2 cellular contexts compared by ENCODE assay signal in genomic region chr12:52187206-52187605, GRCh38.
TF ChIP-seq lines count a peak whose summit lies in the region.

No MANE protein-coding gene starts in this region.

TF ChIP-seq in A549, 52 proteins besides CTCF, POLR2A, EP300 and RAD21:
- TF ChIP-seq KDM1A (IDR thresholded peaks at IDR 0.05; ENCODE audit: low read depth) (no peak), CHD2 (IDR thresholded peaks at IDR 0.05; ENCODE audit: low read length, partially characterized antibody) (no peak), JUNB (IDR thresholded peaks at IDR 0.05) (no peak), TFCP2L1 (CRISPR knock-in tag; IDR thresholded peaks at IDR 0.05) (no peak), FOSB (CRISPR knock-in tag; IDR thresholded peaks at IDR 0.05) (no peak), MAZ (IDR thresholded peaks at IDR 0.05; ENCODE audit: borderline replicate concordance, low read depth, low read length) (no peak), CBX2 (IDR thresholded peaks at IDR 0.05; ENCODE audit: borderline replicate concordance, low read depth) (no peak), RNF2 (IDR thresholded peaks at IDR 0.05; ENCODE audit: borderline replicate concordance, low read depth) (no peak), PHF8 (IDR thresholded peaks at IDR 0.05; ENCODE audit: borderline replicate concordance, low read depth) (no peak), TP53 (CRISPR knock-in tag; IDR thresholded peaks at IDR 0.05) (no peak), RARB (CRISPR knock-in tag; IDR thresholded peaks at IDR 0.05) (no peak), NR3C1 (IDR thresholded peaks at IDR 0.05) (no peak), E2F6 (IDR thresholded peaks at IDR 0.05; ENCODE audit: borderline replicate concordance, low read depth) (no peak), SMC3 (IDR thresholded peaks at IDR 0.05) (no peak), MYC (IDR thresholded peaks at IDR 0.05; ENCODE audit: borderline replicate concordance, low read length) (no peak), GATA3 (IDR thresholded peaks at IDR 0.05; ENCODE audit: borderline replicate concordance) (no peak), HOXB13 (CRISPR knock-in tag; IDR thresholded peaks at IDR 0.05; ENCODE audit: low read depth) (no peak)

TF ChIP-seq in HCT116, 20 proteins besides CTCF, POLR2A, EP300 and RAD21:
- TF ChIP-seq ZBTB33 (IDR thresholded peaks at IDR 0.05; ENCODE audit: extremely low read depth, insufficient replicate concordance, low read length) (no peak), JUND (IDR thresholded peaks at IDR 0.05) (no peak), SP1 (IDR thresholded peaks at IDR 0.05; ENCODE audit: low read depth) (no peak), POLR2AphosphoS5 (IDR thresholded peaks at IDR 0.05; ENCODE audit: low read depth, low read length) (no peak), YY1 (IDR thresholded peaks at IDR 0.05; ENCODE audit: extremely low read depth, insufficient replicate concordance, low read depth, low read length) (no peak), CEBPB (IDR thresholded peaks at IDR 0.05; ENCODE audit: low read depth) (no peak), CBX3 (IDR thresholded peaks at IDR 0.05; ENCODE audit: low read depth) (no peak), ZNF274 (IDR thresholded peaks at IDR 0.05; ENCODE audit: low read depth, low read length) (no peak), EGR1 (IDR thresholded peaks at IDR 0.05; ENCODE audit: low read depth) (no peak)
